8 cellular contexts compared by ENCODE assay signal in the genomic region with DNA sequence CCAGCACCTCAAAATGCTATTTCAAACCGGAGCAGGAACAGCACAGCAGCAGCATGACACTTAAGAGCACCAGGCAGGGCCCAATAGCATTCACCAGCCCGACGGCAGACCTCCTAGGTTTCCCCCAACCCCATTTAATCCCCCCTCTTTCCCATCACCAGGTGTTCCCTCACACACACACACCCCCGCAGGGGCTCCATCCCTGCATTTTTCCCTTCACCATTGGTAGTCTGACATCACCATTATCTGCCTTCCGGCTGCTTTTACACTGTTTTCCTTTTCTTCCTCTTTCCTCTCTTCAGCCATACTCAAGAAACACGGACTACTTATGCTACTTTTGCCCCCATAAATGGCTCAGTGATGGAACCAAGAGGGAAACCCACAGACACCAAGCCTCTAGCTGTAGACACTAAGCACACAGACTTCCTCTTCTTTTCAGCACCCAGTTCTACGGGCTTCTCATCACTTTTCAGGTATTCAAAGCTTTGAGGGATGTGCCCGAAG.
DNase-seq lines count a peak whose midpoint lies in the region; ATAC-seq and TF ChIP-seq lines count a peak whose summit lies in the region.

No MANE protein-coding gene starts in this region.

- DNase-seq in BE2C (no peak), MM.1S (peak; percentile 29), coronary artery (ENCODE audit: low spot score) (no peak), cerebellar cortex (ENCODE audit: low spot score) (no peak), mucosa of gallbladder (ENCODE audit: low spot score) (no peak)
- DNase-seq in stimulated activated CD4-positive, alpha-beta T cell treated with anti-CD3 and anti-CD28 coated beads, Interleukin-4, amount 100 ng/mL, for 24 hours: no peak

- H3K9ac ChIP-seq in MM.1S (ENCODE audit: low read length) (peak overlapping the region; percentile 78), mucosa of stomach (ENCODE audit: low read length) (peak overlapping the region; percentile 63)

- TF ChIP-seq CTCF in BE2C (IDR thresholded peaks at IDR 0.05; ENCODE audit: low read depth, low read length): no peak
- TF ChIP-seq CTCF in MM.1S (IDR thresholded peaks at IDR 0.05; ENCODE audit: low read length): no peak
- TF ChIP-seq CTCF in coronary artery (IDR thresholded peaks at IDR 0.05): no peak

- H2AFZ ChIP-seq in MM.1S (ENCODE audit: low read length): 0 out of 2 replicates have a peak overlapping the region, but pooled peaks have one; percentile 20

- H3K27ac ChIP-seq in MM.1S (ENCODE audit: low read length) (peak overlapping the region; percentile 64; the same call in 1 of the 2 replicates), coronary artery (no peak overlapping the region)

- peak overlapping the region; percentile 69 for H3K4me2 ChIP-seq in MM.1S (ENCODE audit: low read depth, low read length)

- H3K27me3 ChIP-seq in BE2C (no peaks in the 10 kb centered on the region), MM.1S (replicated peaks; ENCODE audit: insufficient read depth, low read length) (no peaks in the 10 kb centered on the region), mucosa of stomach (ENCODE audit: control insufficient read depth, insufficient read depth, low read length) (peaks cover 28% of the 10 kb centered on the region)

- H3K79me2 ChIP-seq in MM.1S (ENCODE audit: low read length): peaks cover 77% of the 10 kb centered on the region

- H3K4me1 ChIP-seq in BE2C (peaks cover 34% of the 10 kb centered on the region), MM.1S (ENCODE audit: low read length) (peaks cover 29% of the 10 kb centered on the region), mucosa of stomach (ENCODE audit: control insufficient read depth, insufficient read depth, low read length) (peaks cover 10% of the 10 kb centered on the region)

- peak overlapping the region; percentile 88 for H3K4me3 ChIP-seq in BE2C (ENCODE audit: low read depth, low read length)
- peak overlapping the region; percentile 93 for H3K4me3 ChIP-seq in MM.1S (ENCODE audit: low read length)
- peak overlapping the region; percentile 76 for H3K4me3 ChIP-seq in coronary artery
- peak overlapping the region; percentile 3 for H3K4me3 ChIP-seq in mucosa of stomach (ENCODE audit: low read length)

- H4K20me1 ChIP-seq in MM.1S (ENCODE audit: insufficient read depth, low read length): peaks cover 19% of the 10 kb centered on the region; the same call in 1 of the 2 replicates

- peaks cover 10% of the 10 kb centered on the region for H3K36me3 ChIP-seq in BE2C
- H3K36me3 ChIP-seq in MM.1S (replicated peaks; ENCODE audit: insufficient read depth, low read length): no peaks in the 10 kb centered on the region
- H3K36me3 ChIP-seq in mucosa of stomach (ENCODE audit: control insufficient read depth, insufficient read depth, low read length): no peaks in the 10 kb centered on the region

- H3K9me3 ChIP-seq in BE2C (no peaks in the 10 kb centered on the region), MM.1S (replicated peaks; ENCODE audit: insufficient read depth, low read length) (no peaks in the 10 kb centered on the region), mucosa of stomach (ENCODE audit: control insufficient read depth, low read length) (no peaks in the 10 kb centered on the region)

- H3K9me2 ChIP-seq in MM.1S (replicated peaks; ENCODE audit: insufficient read depth, low read length): no peaks in the 10 kb centered on the region

- no peak for ATAC-seq in HG03139 (IDR thresholded peaks at IDR 0.05; ENCODE audit: unreplicated experiment)

- H3F3A ChIP-seq in MM.1S (ENCODE audit: insufficient read depth, low read length): 0 out of 2 replicates have a peak, but pooled peaks cover 16% of the 10 kb centered on the region

Comparison
In these comparisons a context has a peak if more than half of its experiments do, and no peak if none do; other contexts are left out.
1. H3K4me3 ChIP-seq: peak in every context shown above with its lines; median percentile 93 in MM.1S; 88 in BE2C; 76 in coronary artery; 3 in mucosa of stomach.